Comparison of ENCODE assay signal across 11 cellular contexts in genomic region chrX:27321632-27322031, GRCh38.
"Had no signal": no experiment of that assay in that cellular context is flagged by ENCODE, and none has a peak within 500 bp of the region (broad histone marks: within the 10 kb centered on the region; RNA-seq: fewer than 3 reads in every experiment).

No MANE protein-coding gene starts in this region.

- H3K27ac ChIP-seq: GM23248 had no signal

- ATAC-seq: GM23338, HCT116 had no signal

- H3K36me3 ChIP-seq: HAP-1 had no signal

- H3K4me3 ChIP-seq: GM23248, GM23338, HAP-1 had no signal

- FAIRE-seq: H1, H54 had no signal

- H3K9ac ChIP-seq: GM23248 had no signal

- H3K9me3 ChIP-seq: HAP-1 had no signal

- H3K4me2 ChIP-seq: GM23338 had no signal

- DNase-seq: GM23248, GOT3, H7, H9, HCEC 1CT, HFFc6 had no signal

- H3K4me1 ChIP-seq: HAP-1 had no signal

- H2AFZ ChIP-seq: GM23248, GM23338 had no signal
